In genomic region chr5:129461816-129462396, GRCh38 we compare ENCODE assay signal across 9 cellular contexts. TPM values are rescaled to one million over a fixed set of nuclear protein-coding genes. Genes with fewer than 3 reads are reported as not detected.
DNase-seq lines count a peak whose midpoint lies in the region; ATAC-seq and TF ChIP-seq lines count a peak whose summit lies in the region.
"Had no signal": no experiment of that assay in that cellular context is flagged by ENCODE, and none has a peak within 500 bp of the region (broad histone marks: within the 10 kb centered on the region; RNA-seq: fewer than 3 reads in every experiment).

No MANE protein-coding gene starts in this region.

- H3K27ac Mint-ChIP-seq in Caco-2 (ENCODE audit: unreplicated experiment): peak overlapping the region; percentile 31
- H3K27ac Mint-ChIP-seq in neural crest cell (ENCODE audit: unreplicated experiment): no peak overlapping the region

- CTCF ChIA-PET in Caco-2 (lab: Charles Lee): no interaction called here

- peaks cover 18% of the 10 kb centered on the region for H3K36me3 Mint-ChIP-seq in Caco-2 (ENCODE audit: insufficient read depth, unreplicated experiment)
- no peaks in the 10 kb centered on the region for H3K36me3 Mint-ChIP-seq in neural crest cell (ENCODE audit: low read depth)

- TF ChIP-seq CTCF in Caco-2 (IDR thresholded peaks at IDR 0.05; ENCODE audit: insufficient read depth in 1 of 2, low read depth in 1 of 2, low read length in 1 of 2, severe bottlenecking in 1 of 2, unreplicated experiment in 1 of 2) (no peak), cardiac fibroblast (IDR thresholded peaks at IDR 0.05; ENCODE audit: low read depth, low read length) (no peak), neural crest cell (conservative IDR thresholded peaks at IDR 0.05) (peak; percentile 9)

- peak; percentile 50 for ATAC-seq in HG03060 (IDR thresholded peaks at IDR 0.05; ENCODE audit: low read depth, unreplicated experiment)
- no peak for ATAC-seq in HG03521 (IDR thresholded peaks at IDR 0.05; ENCODE audit: unreplicated experiment)

- H3K27me3 Mint-ChIP-seq in Caco-2 (ENCODE audit: insufficient read depth, unreplicated experiment): peaks cover 30% of the 10 kb centered on the region
- peaks cover 59% of the 10 kb centered on the region for H3K27me3 Mint-ChIP-seq in neural crest cell (ENCODE audit: low read depth)

- no peaks in the 10 kb centered on the region for H3K9me3 ChIP-seq in Caco-2
- H3K9me3 ChIP-seq: SK-N-SH had no signal

- no peaks in the 10 kb centered on the region for H3K9me3 Mint-ChIP-seq in Caco-2 (ENCODE audit: unreplicated experiment)
- H3K9me3 Mint-ChIP-seq in neural crest cell: no peaks in the 10 kb centered on the region

- H3K4me1 ChIP-seq in Caco-2: no peaks in the 10 kb centered on the region; the same call in 1 of the 2 replicates

- H3K4me3 ChIP-seq in Caco-2 (ENCODE audit: low read depth, low read length): peak overlapping the region; percentile 40
- H3K4me3 ChIP-seq in cardiac fibroblast (replicated peaks in 1 of 2; ENCODE audit: low read depth in 2 of 2, low read length in 2 of 2): peak overlapping the region; percentile 4 to 52

- H3K36me3 ChIP-seq in Caco-2 (ENCODE audit: control insufficient read depth, insufficient read depth, low read length): no peaks in the 10 kb centered on the region

- H3K4me3 Mint-ChIP-seq in Caco-2 (ENCODE audit: unreplicated experiment): peak overlapping the region; percentile 78
- H3K4me3 Mint-ChIP-seq in neural crest cell: peak overlapping the region; percentile 90

- DNase-seq in Caco-2: no peak
- no peak for DNase-seq in cardiac fibroblast (ENCODE audit: low read depth in 2 of 2)
- no peak for DNase-seq in neural crest cell (ENCODE audit: low read depth, low spot score)
- DNase-seq in NCI-H524 (lab: John Stamatoyannopoulos, UW): no peak
- DNase-seq in medulla oblongata (ENCODE audit: extremely low spot score): no peak
- DNase-seq in NCI-H2029 treated with DMSO at 0.1 percent for 48 hours (lab: John Stamatoyannopoulos, UW): no peak

- POLR2A ChIA-PET in Caco-2 (lab: Charles Lee): no interaction called here

- no peaks in the 10 kb centered on the region for H3K4me1 Mint-ChIP-seq in Caco-2 (ENCODE audit: low read depth, unreplicated experiment)
- peaks cover 26% of the 10 kb centered on the region for H3K4me1 Mint-ChIP-seq in neural crest cell

- no TSS peak for BruUV-seq in Caco-2 (replicated peaks; lab: Mats Ljungman, UMichigan)

- peaks cover 3% of the 10 kb centered on the region for H3K27me3 ChIP-seq in Caco-2 (replicated peaks; ENCODE audit: control insufficient read depth, insufficient read depth, low read length)

- intact Hi-C loops in Caco-2 (cut with micrococcal nuclease; ENCODE audit: unreplicated experiment): loop anchor here (1.0 to 10.0 kb wide), 3 partner anchors 50 to 306 kb away; no protein-coding TSS in a partner anchor

RNA-seq across cellular contexts. Expression of gene ADAMTS19, which starts 1.8 kb away (rescaled TPM):
- total RNA-seq in Caco-2 (2022) (0.95 and 2.4 TPM in 2 replicates), neural crest cell (3.0 and 3.1 TPM in 2 replicates)
